Comparison of ENCODE assay signal across 30 cellular contexts in genomic region chr5:179798144-179798770, GRCh38. TPM values are rescaled to one million over a fixed set of nuclear protein-coding genes. Genes with fewer than 3 reads are reported as not detected.
DNase-seq lines count a peak whose midpoint lies in the region; ATAC-seq, FAIRE-seq and TF ChIP-seq lines count a peak whose summit lies in the region.
"Had no signal": no experiment of that assay in that cellular context is flagged by ENCODE, and none has a peak within 500 bp of the region (broad histone marks: within the 10 kb centered on the region; RNA-seq: fewer than 3 reads in every experiment).

No MANE protein-coding gene starts in this region.

- H2AFZ ChIP-seq in H1 (ENCODE audit: low read length), result no peak overlapping the region

- no peak overlapping the region for H4K91ac ChIP-seq in H1 (replicated peaks; ENCODE audit: insufficient read length, low read length)

- no peak for FAIRE-seq in H1 (lab: Jason Lieb, UNC)
- FAIRE-seq: GM12891, GM19239, HTR-8/SVneo had no signal

- TF ChIP-seq POLR2A in H1 (IDR thresholded peaks at IDR 0.05; ENCODE audit: control extremely low read depth in 1 of 2, low read depth in 2 of 2, low read length in 2 of 2), result no peak

- no peak overlapping the region for H3K14ac ChIP-seq in H1 (ENCODE audit: insufficient read length)

- H3K27me3 ChIP-seq in RWPE2 (ENCODE audit: insufficient read depth, poor library complexity, severe bottlenecking) (no peaks in the 10 kb centered on the region), H1 (replicated peaks in 1 of 4; ENCODE audit: control insufficient read depth in 3 of 4, extremely low read depth in 1 of 4, insufficient read depth in 3 of 4, low read length in 3 of 4) (peaks cover 0 to 2% (median 0%) of the 10 kb centered on the region in 4 experiments; a peak in 1 of 7 replicates)
- H3K27me3 ChIP-seq: BE2C had no signal

- TF ChIP-seq EP300 in H1 (IDR thresholded peaks at IDR 0.05; ENCODE audit: borderline replicate concordance in 1 of 2, low read depth in 2 of 2, low read length in 2 of 2), result no peak

- H2BK120ac ChIP-seq in H1 (replicated peaks; ENCODE audit: low read depth, low read length), result no peak overlapping the region

- H3K4me1 ChIP-seq in RWPE2 (ENCODE audit: insufficient read depth, poor library complexity, severe bottlenecking) (no peaks in the 10 kb centered on the region), H1 (replicated peaks in 1 of 4; ENCODE audit: control insufficient read depth in 3 of 4, insufficient read depth in 4 of 4, low read length in 3 of 4) (peaks cover 0 to 25% (median 23%) of the 10 kb centered on the region in 4 experiments; a peak in 6 of 7 replicates)
- H3K4me1 ChIP-seq: BE2C had no signal

- intact Hi-C loops in posterior vena cava (cut with DNase I), result no loop called here

- WGBS in H1 (ENCODE audit: extremely low coverage in 1 of 2, insufficient coverage in 1 of 2, insufficient read length in 1 of 2, insufficient replicate concordance in 2 of 2, low coverage in 1 of 2, low lambda C conversion rate in 2 of 2, missing lambda C conversion rate in 1 of 2), 2 experiments, result 97% methylated on average over 14 of the region's 23 CpGs; no CpG with 5 or more reads in 1 of the 2 experiments

- no peak overlapping the region for H3K9ac ChIP-seq in H1 (replicated peaks in 1 of 4; ENCODE audit: extremely low read depth in 1 of 4, low read depth in 3 of 4, low read length in 3 of 4)
- H3K9ac ChIP-seq: KMS-11 had no signal

- ATAC-seq in RWPE2 (ENCODE audit: low read depth) (no peak), HG03045 (IDR thresholded peaks at IDR 0.05; ENCODE audit: unreplicated experiment) (no peak)

- TF ChIP-seq CTCF in GM20000 (IDR thresholded peaks at IDR 0.05; ENCODE audit: extremely low read depth, missing control alignments) (no peak), RWPE2 (IDR thresholded peaks at IDR 0.05; ENCODE audit: poor library complexity, severe bottlenecking) (no peak), H1 (IDR thresholded peaks at IDR 0.05; ENCODE audit: control extremely low read depth in 1 of 3, insufficient read depth in 1 of 3, low read depth in 1 of 3, low read length in 3 of 3) (no peak), GM13977 (IDR thresholded peaks at IDR 0.05; ENCODE audit: extremely low read depth, insufficient read depth, missing control alignments) (no peak)

- H4K20me1 ChIP-seq in H1 (replicated peaks in 1 of 2; ENCODE audit: control insufficient read depth in 1 of 2, insufficient read depth in 2 of 2, low read length in 2 of 2), result peaks cover 8 to 20% of the 10 kb centered on the region in 2 experiments

- H3K27ac ChIP-seq in RWPE2 (ENCODE audit: poor library complexity, severe bottlenecking) (no peak overlapping the region), H1 (ENCODE audit: low read depth, low read length) (no peak overlapping the region)
- H3K27ac ChIP-seq: KMS-11, SK-N-MC had no signal

- no peaks in the 10 kb centered on the region; the same call in 1 of the 2 replicates for H3K79me1 ChIP-seq in H1 (ENCODE audit: low read depth, low read length)

- no peak overlapping the region for H2AK5ac ChIP-seq in H1 (ENCODE audit: low read depth, low read length)

- H3K79me2 ChIP-seq in H1 (ENCODE audit: control insufficient read depth in 1 of 2, insufficient read depth in 2 of 2, low read length in 2 of 2), result no peaks in the 10 kb centered on the region

- H3K18ac ChIP-seq in H1 (ENCODE audit: extremely low read depth, low read length), result no peak overlapping the region

- H2BK5ac ChIP-seq in H1 (ENCODE audit: low read depth, low read length), result no peak overlapping the region

- in situ Hi-C loops in GM13977 (cut with MboI; ENCODE audit: low pct_unique_long_range_greater_than_20kb, low sequenced_read_pairs, unreplicated experiment), result loop anchor here (10.0 kb wide), 1 partner anchor 107 kb away; the partner anchor contains the start of gene TBC1D9B

- peaks cover 7% of the 10 kb centered on the region for H3K23me2 ChIP-seq in H1 (ENCODE audit: low read depth, low read length)

- H4K5ac ChIP-seq in H1 (ENCODE audit: insufficient read length, low read depth, low read length), result no peak overlapping the region

- H3K9me3 ChIP-seq in RWPE2 (ENCODE audit: severe bottlenecking) (no peaks in the 10 kb centered on the region), H1 (ENCODE audit: insufficient read depth in 2 of 2, low read depth in 1 of 2, low read length in 1 of 2) (no peaks in the 10 kb centered on the region)
- H3K9me3 ChIP-seq: BE2C had no signal

- peak overlapping the region; percentile 74; the same call in 1 of the 2 replicates for H4K8ac ChIP-seq in H1 (ENCODE audit: extremely low read depth, insufficient read depth, low read length)

- no peak overlapping the region for H3K4me2 ChIP-seq in H1 (ENCODE audit: insufficient read depth in 1 of 2, low read depth in 2 of 2, low read length in 2 of 2)
- H3K4me2 ChIP-seq: KMS-11 had no signal

- no peak overlapping the region for H3K23ac ChIP-seq in H1 (ENCODE audit: insufficient read length)

- no peak overlapping the region for H2BK12ac ChIP-seq in H1 (ENCODE audit: low read depth, low read length)

- no peak overlapping the region for H3K4me3 ChIP-seq in RWPE2 (ENCODE audit: severe bottlenecking)
- no peak overlapping the region for H3K4me3 ChIP-seq in H1 (ENCODE audit: extremely low read depth in 1 of 4, insufficient read depth in 2 of 4, low read depth in 3 of 4, low read length in 4 of 4)
- H3K4me3 ChIP-seq: SK-N-MC had no signal

- CTCF ChIA-PET in H1 (lab: Charles Lee; ENCODE audit: partially characterized antibody), result interaction anchor here (0.5 to 2.4 kb wide), 8 partner anchors 9 to 135 kb away, joined by 3 to 6 read pairs (median 4); partner anchors contain the start of gene SQSTM1

- POLR2A ChIA-PET in H1 (lab: Charles Lee; ENCODE audit: partially characterized antibody), result interaction anchor here (0.8 to 16.9 kb wide), 11 partner anchors 8 to 117 kb away, joined by 3 to 207 read pairs (median 4); partner anchors contain the start of genes CBY3, MGAT4B and SQSTM1

- H3K4ac ChIP-seq in H1 (replicated peaks; ENCODE audit: insufficient read length, low read depth, low read length), result no peak overlapping the region

- no peak overlapping the region for H2BK15ac ChIP-seq in H1 (ENCODE audit: low read length)

- TF ChIP-seq RAD21 in H1 (IDR thresholded peaks at IDR 0.05 in 1 of 2, conservative IDR thresholded peaks at IDR 0.05 in 1 of 2; ENCODE audit: low read depth in 2 of 2, low read length in 2 of 2), result no peak

- DNase-seq in GM20000 (ENCODE audit: low spot score), result peak; percentile 10
- DNase-seq in RWPE2 (ENCODE audit: low spot score), result peak; percentile 72
- no peak for DNase-seq in H1 (ENCODE audit: low read depth in 1 of 2, low spot score in 2 of 2)
- peak; percentile 66 for DNase-seq in posterior vena cava (ENCODE audit: low spot score)
- DNase-seq in HuH-7.5 (ENCODE audit: low spot score), result no peak
- no peak for DNase-seq in GM13977 (ENCODE audit: low spot score)
- DNase-seq: 8988T, ACHN, BE2C, DMS 273 treated with DMSO at 0.1 percent for 48 hours, DMS79, EL, GDM1, GOT3, IMR-90, NCI-H1048, NCI-H1417, NCI-H1694, NCI-H2029 treated with DMSO at 0.1 percent for 48 hours, NCI-H2227 treated with DMSO at 0.1 percent for 48 hours, NCI-H510A, NCI-H69, RPMI8226, SIG-M5 had no signal

- H3K56ac ChIP-seq in H1 (replicated peaks; ENCODE audit: insufficient read length, low read depth, low read length), result no peak overlapping the region

- no peak overlapping the region for H2BK20ac ChIP-seq in H1 (ENCODE audit: low read length)

- peaks cover 46% of the 10 kb centered on the region for H3K36me3 ChIP-seq in RWPE2 (ENCODE audit: low read depth)
- H3K36me3 ChIP-seq in H1 (ENCODE audit: control insufficient read depth in 2 of 4, insufficient read depth in 4 of 4, low read length in 3 of 4), result peaks cover 12 to 31% (median 27%) of the 10 kb centered on the region in 4 experiments

RNA-seq across cellular contexts. Expression of gene LTC4S, which starts 4.5 kb away (rescaled TPM):
- 1.1 and 2.2 TPM in 2 replicates for total RNA-seq in H1 (2021; fragmentation: NEBNext Ultra II Directional; extraction: Animal tissue kit (Norgen Biotek cat#: 25700))
- 3.7 and 3.8 TPM in 2 replicates for polyA plus RNA-seq in H1 (2011; rRNA removed)
- 0.93 TPM for polyA plus RNA-seq in H1 (2011; cell fraction: cytosol; rRNA removed)
- 5.8 TPM for polyA plus RNA-seq in H1 (2011; cell fraction: nucleus; rRNA removed)
- polyA plus RNA-seq in H1 (2012, experiment 1 of 2), result 0.95 to 2.8 TPM (median 1.9 TPM) in 4 replicates
- 0.91 TPM for polyA plus RNA-seq in H1 (2012, experiment 2 of 2)
- polyA plus RNA-seq in H1 (2013, experiment 1 of 2), result 2.6 TPM
- polyA plus RNA-seq in H1 (2013, experiment 2 of 2), result 2.4 TPM
- not detected in 2 replicates for polyA minus RNA-seq in H1 (2011; rRNA and poly(A)+ RNA removed)
- not detected for polyA minus RNA-seq in H1 (2011; cell fraction: cytosol; rRNA and poly(A)+ RNA removed)
- 2.3 TPM for polyA minus RNA-seq in H1 (2011; cell fraction: nucleus; rRNA and poly(A)+ RNA removed)
- total RNA-seq in posterior vena cava, result 10 to 100 TPM; 19.7 to 20.3 TPM
- total RNA-seq: IMR-90 had no signal

RNA-seq across cellular contexts. Expression of gene MGAT4B, which starts 8.4 kb away (rescaled TPM):
- total RNA-seq in H1 (2021; fragmentation: NEBNext Ultra II Directional; extraction: Animal tissue kit (Norgen Biotek cat#: 25700)), result 112 and 116 TPM in 2 replicates
- polyA plus RNA-seq in H1 (2011; rRNA removed), result 128 and 182 TPM in 2 replicates
- polyA plus RNA-seq in H1 (2011; cell fraction: cytosol; rRNA removed), result 107 TPM
- polyA plus RNA-seq in H1 (2011; cell fraction: nucleus; rRNA removed), result 485 TPM
- 120 to 133 TPM (median 129 TPM) in 4 replicates for polyA plus RNA-seq in H1 (2012, experiment 1 of 2)
- polyA plus RNA-seq in H1 (2012, experiment 2 of 2), result 128 TPM
- 81.5 TPM for polyA plus RNA-seq in H1 (2013, experiment 1 of 2)
- 77.1 TPM for polyA plus RNA-seq in H1 (2013, experiment 2 of 2)
- 93.9 and 120 TPM in 2 replicates for polyA minus RNA-seq in H1 (2011; rRNA and poly(A)+ RNA removed)
- polyA minus RNA-seq in H1 (2011; cell fraction: cytosol; rRNA and poly(A)+ RNA removed), result 99.0 TPM
- polyA minus RNA-seq in H1 (2011; cell fraction: nucleus; rRNA and poly(A)+ RNA removed), result 145 TPM
- total RNA-seq in posterior vena cava, result 10 to 100 TPM; 54.6 to 62.8 TPM

RNA-seq across cellular contexts. Expression of gene SQSTM1, which starts 22.4 kb away (rescaled TPM):
- total RNA-seq in H1 (2021; fragmentation: NEBNext Ultra II Directional; extraction: Animal tissue kit (Norgen Biotek cat#: 25700)), result 98.6 and 110 TPM in 2 replicates
- 70.6 and 78.6 TPM in 2 replicates for polyA plus RNA-seq in H1 (2011; rRNA removed)
- polyA plus RNA-seq in H1 (2011; cell fraction: cytosol; rRNA removed), result 63.7 TPM
- polyA plus RNA-seq in H1 (2011; cell fraction: nucleus; rRNA removed), result 97.6 TPM
- polyA plus RNA-seq in H1 (2012, experiment 1 of 2), result 73.2 to 115 TPM (median 98.8 TPM) in 4 replicates
- polyA plus RNA-seq in H1 (2012, experiment 2 of 2), result 98.7 TPM
- 54.2 TPM for polyA plus RNA-seq in H1 (2013, experiment 1 of 2)
- polyA plus RNA-seq in H1 (2013, experiment 2 of 2), result 53.0 TPM
- 39.1 and 39.8 TPM in 2 replicates for polyA minus RNA-seq in H1 (2011; rRNA and poly(A)+ RNA removed)
- 125 TPM for polyA minus RNA-seq in H1 (2011; cell fraction: cytosol; rRNA and poly(A)+ RNA removed)
- 167 TPM for polyA minus RNA-seq in H1 (2011; cell fraction: nucleus; rRNA and poly(A)+ RNA removed)
- 100 to 1,000 TPM; 245 to 333 TPM for total RNA-seq in posterior vena cava

Comparison
In these comparisons a context has a peak if more than half of its experiments do, and no peak if none do; other contexts are left out.
1. DNase-seq: peak in GM20000 (single experiment), RWPE2 (single experiment) and posterior vena cava (single experiment); none in H1 (0 of 2), HuH-7.5 (single experiment) and GM13977 (single experiment).